In genomic region chr12:14416658-14417057, GRCh38 we compare ENCODE assay signal across 8 cellular contexts. TPM values are rescaled to one million over a fixed set of nuclear protein-coding genes. Genes with fewer than 3 reads are reported as not detected.
DNase-seq lines count a peak whose midpoint lies in the region; ATAC-seq and TF ChIP-seq lines count a peak whose summit lies in the region.

No MANE protein-coding gene starts in this region.

- peak; percentile 25; the same call in 1 of the 2 replicates for TF ChIP-seq RAD21 in HCT116 (IDR thresholded peaks at IDR 0.05; ENCODE audit: low read depth)

- BruUV-seq in HCT116 (replicated peaks; lab: Mats Ljungman, UMichigan), result no TSS peak

- H3K4me2 ChIP-seq in HCT116 (ENCODE audit: low read length), result 0 out of 2 replicates have a peak overlapping the region, but pooled peaks have one; percentile 4

- no peak for TF ChIP-seq CTCF in HCT116 (IDR thresholded peaks at IDR 0.05 in 2 of 3, conservative IDR thresholded peaks at IDR 0.05 in 1 of 3; ENCODE audit: borderline replicate concordance in 1 of 3, insufficient read depth in 1 of 3, low read depth in 2 of 3, low read length in 2 of 3)
- TF ChIP-seq CTCF in RWPE2 (IDR thresholded peaks at IDR 0.05; ENCODE audit: poor library complexity, severe bottlenecking), result peak; percentile 25
- no peak for TF ChIP-seq CTCF in uterus (IDR thresholded peaks at IDR 0.05)

- TF ChIP-seq POLR2A in HCT116 (IDR thresholded peaks at IDR 0.05; ENCODE audit: borderline replicate concordance, extremely low read depth, insufficient read depth, insufficient read length) (no peak), uterus (IDR thresholded peaks at IDR 0.05) (no peak)

- no peaks in the 10 kb centered on the region for H4K20me1 ChIP-seq in HCT116 (ENCODE audit: insufficient read depth)

- intact Hi-C loops in HCT116 (cut with micrococcal nuclease) (no loop called here), uterus (cut with DNase I; ENCODE audit: low total_unique reads) (no loop called here)

- no peak overlapping the region for H3K27ac ChIP-seq in HCT116 (ENCODE audit: low read depth, low read length)
- H3K27ac ChIP-seq in RWPE2 (ENCODE audit: poor library complexity, severe bottlenecking), result peak overlapping the region; percentile 37
- H3K27ac ChIP-seq in uterus, result peak overlapping the region in 1 of 2 donors; percentile 44

- H3K9me3 ChIP-seq in HCT116 (ENCODE audit: control insufficient read depth in 1 of 2, insufficient read depth in 1 of 2, low read depth in 1 of 2, low read length in 2 of 2) (no peaks in the 10 kb centered on the region; a peak in 1 of 4 replicates), RWPE2 (ENCODE audit: severe bottlenecking) (no peaks in the 10 kb centered on the region), uterus (no peaks in the 10 kb centered on the region)

- H3K79me2 ChIP-seq in HCT116 (ENCODE audit: insufficient read depth, low read length), result peaks cover 88% of the 10 kb centered on the region

- POLR2A ChIA-PET in HCT116 (lab: Charles Lee), result interaction anchor here (1.6 kb wide), 1 partner anchor 51 kb away, joined by 6 read pairs; the partner anchor contains the start of gene ATF7IP

- H3K4me1 ChIP-seq in HCT116 (ENCODE audit: control insufficient read depth in 1 of 2, insufficient read depth in 2 of 2, low read length in 2 of 2), result peaks cover 0 to 19% of the 10 kb centered on the region in 2 experiments; a peak in 2 of 4 replicates
- peaks cover 14% of the 10 kb centered on the region for H3K4me1 ChIP-seq in RWPE2 (ENCODE audit: insufficient read depth, poor library complexity, severe bottlenecking)
- no peaks in the 10 kb centered on the region for H3K4me1 ChIP-seq in uterus

- H3K9ac ChIP-seq in HCT116 (ENCODE audit: low read length), result no peak overlapping the region

- CTCF ChIA-PET in HCT116 (lab: Charles Lee), result interaction anchor here (1.0 to 2.4 kb wide), 2 partner anchors 13 to 178 kb away, joined by 4 to 21 read pairs; no protein-coding TSS in a partner anchor

- DNase-seq in AG20443 (ENCODE audit: low spot score) (peak; percentile 21), HCT116 (ENCODE audit: low read depth, low spot score) (no peak), RWPE2 (ENCODE audit: low spot score) (no peak), middle frontal gyrus (ENCODE audit: extremely low spot score, low spot score) (peak; percentile 72), uterus (no peak)
- peak; percentile 16 for DNase-seq in effector CD4-positive, alpha-beta T cell
- no peak for DNase-seq in activated effector memory CD4-positive, alpha-beta T cell treated with anti-CD3 and anti-CD28 coated beads, Interleukin-2, amount 50 U/mL, for 16 hours

- H3K27me3 ChIP-seq in HCT116 (ENCODE audit: insufficient read depth, low read length) (no peaks in the 10 kb centered on the region), RWPE2 (ENCODE audit: insufficient read depth, poor library complexity, severe bottlenecking) (no peaks in the 10 kb centered on the region), uterus (no peaks in the 10 kb centered on the region)

- no peaks in the 10 kb centered on the region; a peak in 1 of 4 replicates for H3K36me3 ChIP-seq in HCT116 (ENCODE audit: control insufficient read depth in 1 of 2, insufficient read depth in 2 of 2, low read length in 2 of 2)
- H3K36me3 ChIP-seq in RWPE2 (ENCODE audit: low read depth), result peaks cover 5% of the 10 kb centered on the region; the same call in 1 of the 2 replicates
- no peaks in the 10 kb centered on the region for H3K36me3 ChIP-seq in uterus

- RAD21 ChIA-PET in HCT116 (lab: Charles Lee; ENCODE audit: low non-redundant PET in 1 of 2, low total read pairs in 2 of 2, uncharacterized antibody in 2 of 2, unreplicated experiment in 2 of 2), result no interaction called here

- H2AFZ ChIP-seq in HCT116 (ENCODE audit: low read depth, low read length, poor library complexity, severe bottlenecking), result no peak overlapping the region

- H3K4me3 ChIP-seq in HCT116 (replicated peaks in 1 of 2; ENCODE audit: low read depth in 1 of 2, low read length in 2 of 2) (no peak overlapping the region), RWPE2 (ENCODE audit: severe bottlenecking) (no peak overlapping the region), uterus (no peak overlapping the region)

- peak; percentile 40; the same call in 1 of the 2 replicates for ATAC-seq in HCT116
- ATAC-seq in RWPE2 (ENCODE audit: low read depth), result peak; percentile 68
- ATAC-seq in GM21619 (IDR thresholded peaks at IDR 0.05; ENCODE audit: unreplicated experiment), result no peak

- H3K9me2 ChIP-seq in HCT116 (ENCODE audit: insufficient read depth), result no peaks in the 10 kb centered on the region

TF ChIP-seq in HCT116, 20 proteins besides CTCF, POLR2A, EP300 and RAD21:
- TF ChIP-seq EZH2 (IDR thresholded peaks at IDR 0.05), result no peak
- TF ChIP-seq TCF7L2 (IDR thresholded peaks at IDR 0.05; ENCODE audit: borderline replicate concordance, extremely low read depth, insufficient read depth, insufficient read length), result no peak
- TF ChIP-seq CEBPB (IDR thresholded peaks at IDR 0.05; ENCODE audit: low read depth), result no peak
- no peak for TF ChIP-seq CBX3 (IDR thresholded peaks at IDR 0.05; ENCODE audit: low read depth)
- TF ChIP-seq EGR1 (IDR thresholded peaks at IDR 0.05; ENCODE audit: low read depth), result no peak
- no peak for TF ChIP-seq ZFX (IDR thresholded peaks at IDR 0.05)
- no peak for TF ChIP-seq FOSL1 (IDR thresholded peaks at IDR 0.05; ENCODE audit: low read depth)
- TF ChIP-seq ZBTB33 (IDR thresholded peaks at IDR 0.05; ENCODE audit: extremely low read depth, insufficient replicate concordance, low read length), result no peak
- peak; percentile 21; the same call in 1 of the 2 replicates for TF ChIP-seq SP1 (IDR thresholded peaks at IDR 0.05; ENCODE audit: low read depth)

RNA-seq across cellular contexts. Expression of gene ATF7IP, which starts 51.2 kb away (rescaled TPM):
- total RNA-seq in HCT116 (2021; ENCODE audit: unreplicated experiment) (38.6 TPM), uterus (100 to 1,000 TPM in 1 of 4 donors, 10 to 100 TPM in 3; 39.5 to 102 (median 65.6) TPM)
- polyA plus RNA-seq in HCT116 (2012), result 8.4 and 9.7 TPM in 2 replicates

Comparison
In these comparisons a context has a peak if more than half of its experiments do, and no peak if none do; other contexts are left out.
1. DNase-seq: peak in AG20443 (single experiment), effector CD4-positive, alpha-beta T cell (single experiment) and middle frontal gyrus (single experiment); none in HCT116 (single experiment), RWPE2 (single experiment), activated effector memory CD4-positive, alpha-beta T cell treated with anti-CD3 and anti-CD28 coated beads, Interleukin-2, amount 50 U/mL, for 16 hours (single experiment) and uterus (0 of 2).